In the genomic region with DNA sequence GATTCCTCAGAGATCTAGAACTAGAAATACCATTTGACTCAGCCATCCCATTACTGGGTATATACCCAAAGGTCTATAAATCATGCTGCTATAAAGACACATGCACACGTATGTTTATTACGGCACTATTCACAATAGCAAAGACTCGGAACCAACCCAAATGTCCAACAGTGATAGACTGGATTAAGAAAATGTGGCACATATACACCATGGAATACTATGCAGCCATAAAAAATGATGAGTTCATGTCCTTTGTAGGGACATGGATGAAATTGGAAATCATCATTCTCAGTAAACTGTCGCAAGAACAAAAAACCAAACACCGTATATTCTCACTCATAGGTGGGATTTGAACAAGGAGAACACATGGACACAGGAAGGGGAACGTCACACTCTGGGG, we compare ENCODE assay signal across 1 cellular context.
TF ChIP-seq lines count a peak whose summit lies in the region.

No MANE protein-coding gene starts in this region.

TF ChIP-seq in HEK293, 187 proteins besides CTCF, POLR2A, EP300 and RAD21:
- TF ChIP-seq ZNF580 (tag by site-specific recombination; IDR thresholded peaks at IDR 0.05) (0 out of 2 replicates have a peak, but pooled peaks have one; percentile 23), ZNF146 (tag by site-specific recombination; IDR thresholded peaks at IDR 0.05) (peak; percentile 73)
